Comparison of ENCODE assay signal across 22 cellular contexts in genomic region chr3:49636883-49637609, GRCh38. TPM values are rescaled to one million over a fixed set of nuclear protein-coding genes. Genes with fewer than 3 reads are reported as not detected.
DNase-seq lines count a peak whose midpoint lies in the region; ATAC-seq, FAIRE-seq and TF ChIP-seq lines count a peak whose summit lies in the region.
"Had no signal": no experiment of that assay in that cellular context is flagged by ENCODE, and none has a peak within 500 bp of the region (broad histone marks: within the 10 kb centered on the region; RNA-seq: fewer than 3 reads in every experiment).

No MANE protein-coding gene starts in this region.

- DNase-seq in activated CD4-positive, alpha-beta memory T cell treated with anti-CD3 and anti-CD28 coated beads for 36 hours: peak; percentile 49
- no peak for DNase-seq in activated CD4-positive, alpha-beta memory T cell treated with anti-CD3 and anti-CD28 coated beads, Interleukin-2, amount 10 ng/mL, durations not matched to agents 7 days and 5 days
- DNase-seq in GM12892 (ENCODE audit: insufficient read length) (no peak), anterior cingulate cortex (lab: John Stamatoyannopoulos, UW) (peak in 34 of 58 donors; percentile 13 to 76 (median 43)), lower lobe of right lung (peak; percentile 14), HK-2 (ENCODE audit: unreplicated experiment) (no peak), NCI-H226 (no peak)
- DNase-seq: activated CD4-positive, alpha-beta T cell treated with anti-CD3 and anti-CD28 coated beads for 48 hours; activated naive CD8-positive, alpha-beta T cell treated with anti-CD3 and anti-CD28 coated beads, Interleukin-2, amount 10 ng/mL, durations not matched to agents 7 days and 5 days; Caco-2; immature natural killer cell; NCI-H1417 treated with DMSO at 0.1 percent for 48 hours; NCI-H524; retina; Right ventricle myocardium superior; SW 1271 had no signal

- FAIRE-seq in GM12892 (lab: Jason Lieb, UNC): peak; percentile 81
- FAIRE-seq: A549, HepG2 had no signal

- H3K9me3 ChIP-seq in lower lobe of right lung: no peaks in the 10 kb centered on the region
- H3K9me3 ChIP-seq: suprapubic skin had no signal

- no peaks in the 10 kb centered on the region for H3K9me3 Mint-ChIP-seq in activated CD4-positive, alpha-beta memory T cell treated with anti-CD3 and anti-CD28 coated beads for 36 hours
- no peaks in the 10 kb centered on the region for H3K9me3 Mint-ChIP-seq in activated CD4-positive, alpha-beta memory T cell treated with anti-CD3 and anti-CD28 coated beads, Interleukin-2, amount 10 ng/mL, durations not matched to agents 7 days and 5 days
- H3K9me3 Mint-ChIP-seq: activated naive CD8-positive, alpha-beta T cell treated with anti-CD3 and anti-CD28 coated beads, Interleukin-2, amount 10 ng/mL, durations not matched to agents 7 days and 5 days; immature natural killer cell had no signal

- no peaks in the 10 kb centered on the region for H3K36me3 ChIP-seq in lower lobe of right lung
- H3K36me3 ChIP-seq: BLaER1, suprapubic skin had no signal

- H3K27me3 ChIP-seq in lower lobe of right lung (ENCODE audit: low read depth): no peaks in the 10 kb centered on the region
- H3K27me3 ChIP-seq: BLaER1, suprapubic skin had no signal

- ATAC-seq in lower lobe of right lung (no peak), GM21367 (IDR thresholded peaks at IDR 0.05; ENCODE audit: unreplicated experiment) (no peak)
- ATAC-seq: A549, HepG2 had no signal

- H3K4me1 ChIP-seq in lower lobe of right lung: no peaks in the 10 kb centered on the region
- H3K4me1 ChIP-seq: Caco-2 had no signal

- CTCF ChIA-PET in activated CD4-positive, alpha-beta memory T cell treated with anti-CD3 and anti-CD28 coated beads for 36 hours (lab: Charles Lee): interaction anchor here (1.0 to 1.3 kb wide), 3 partner anchors 71 to 466 kb away, joined by 3 read pairs; partner anchors contain the start of gene KLHDC8B
- CTCF ChIA-PET in activated CD4-positive, alpha-beta memory T cell treated with anti-CD3 and anti-CD28 coated beads, Interleukin-2, amount 10 ng/mL, durations not matched to agents 7 days and 5 days (lab: Charles Lee): no interaction called here

- no peak overlapping the region for H3K27ac ChIP-seq in lower lobe of right lung
- H3K27ac ChIP-seq: BLaER1, suprapubic skin had no signal

- H3K4me3 ChIP-seq in lower lobe of right lung: no peak overlapping the region
- H3K4me3 ChIP-seq: A549, BLaER1, suprapubic skin had no signal

- TF ChIP-seq CTCF in lower lobe of right lung (IDR thresholded peaks at IDR 0.05): no peak

- H3K4me1 Mint-ChIP-seq in activated CD4-positive, alpha-beta memory T cell treated with anti-CD3 and anti-CD28 coated beads for 36 hours (ENCODE audit: low read depth): peaks cover 6% of the 10 kb centered on the region
- H3K4me1 Mint-ChIP-seq in activated CD4-positive, alpha-beta memory T cell treated with anti-CD3 and anti-CD28 coated beads, Interleukin-2, amount 10 ng/mL, durations not matched to agents 7 days and 5 days: peaks cover 5% of the 10 kb centered on the region
- H3K4me1 Mint-ChIP-seq: brain, immature natural killer cell had no signal

- POLR2A ChIA-PET in activated CD4-positive, alpha-beta memory T cell treated with anti-CD3 and anti-CD28 coated beads for 36 hours (lab: Charles Lee): no interaction called here
- POLR2A ChIA-PET in activated CD4-positive, alpha-beta memory T cell treated with anti-CD3 and anti-CD28 coated beads, Interleukin-2, amount 10 ng/mL, durations not matched to agents 7 days and 5 days (lab: Charles Lee): interaction anchor here (1.1 kb wide), 1 partner anchor 26 kb away, joined by 3 read pairs; no protein-coding TSS in a partner anchor

- H3K27ac Mint-ChIP-seq in activated CD4-positive, alpha-beta memory T cell treated with anti-CD3 and anti-CD28 coated beads for 36 hours: peak overlapping the region; percentile 46
- H3K27ac Mint-ChIP-seq in activated CD4-positive, alpha-beta memory T cell treated with anti-CD3 and anti-CD28 coated beads, Interleukin-2, amount 10 ng/mL, durations not matched to agents 7 days and 5 days: no peak overlapping the region
- H3K27ac Mint-ChIP-seq: activated naive CD8-positive, alpha-beta T cell treated with anti-CD3 and anti-CD28 coated beads, Interleukin-2, amount 10 ng/mL, durations not matched to agents 7 days and 5 days; immature natural killer cell had no signal

- TF ChIP-seq POLR2A in GM12892 (IDR thresholded peaks at IDR 0.05; ENCODE audit: low read depth, low read length): no peak

- H3K36me3 Mint-ChIP-seq in activated CD4-positive, alpha-beta memory T cell treated with anti-CD3 and anti-CD28 coated beads for 36 hours: no peaks in the 10 kb centered on the region
- H3K36me3 Mint-ChIP-seq in activated CD4-positive, alpha-beta memory T cell treated with anti-CD3 and anti-CD28 coated beads, Interleukin-2, amount 10 ng/mL, durations not matched to agents 7 days and 5 days (ENCODE audit: low read depth): no peaks in the 10 kb centered on the region
- H3K36me3 Mint-ChIP-seq: activated naive CD8-positive, alpha-beta T cell treated with anti-CD3 and anti-CD28 coated beads, Interleukin-2, amount 10 ng/mL, durations not matched to agents 7 days and 5 days; immature natural killer cell had no signal

- no peak overlapping the region for H3K4me3 Mint-ChIP-seq in activated CD4-positive, alpha-beta memory T cell treated with anti-CD3 and anti-CD28 coated beads for 36 hours
- H3K4me3 Mint-ChIP-seq in activated CD4-positive, alpha-beta memory T cell treated with anti-CD3 and anti-CD28 coated beads, Interleukin-2, amount 10 ng/mL, durations not matched to agents 7 days and 5 days: no peak overlapping the region
- H3K4me3 Mint-ChIP-seq: activated naive CD8-positive, alpha-beta T cell treated with anti-CD3 and anti-CD28 coated beads, Interleukin-2, amount 10 ng/mL, durations not matched to agents 7 days and 5 days; brain; immature natural killer cell had no signal

- peaks cover 1% of the 10 kb centered on the region for H3K27me3 Mint-ChIP-seq in activated CD4-positive, alpha-beta memory T cell treated with anti-CD3 and anti-CD28 coated beads for 36 hours
- peaks cover 11% of the 10 kb centered on the region for H3K27me3 Mint-ChIP-seq in activated CD4-positive, alpha-beta memory T cell treated with anti-CD3 and anti-CD28 coated beads, Interleukin-2, amount 10 ng/mL, durations not matched to agents 7 days and 5 days
- H3K27me3 Mint-ChIP-seq: brain had no signal

- intact Hi-C loops in activated CD4-positive, alpha-beta memory T cell treated with anti-CD3 and anti-CD28 coated beads for 36 hours (cut with micrococcal nuclease): no loop called here
- intact Hi-C loops in lower lobe of right lung (cut with DNase I): no loop called here

RNA-seq across cellular contexts. Expression of gene APEH, which starts 37.1 kb away (rescaled TPM):
- total RNA-seq in activated CD4-positive, alpha-beta memory T cell treated with anti-CD3 and anti-CD28 coated beads for 36 hours: 100 to 1,000 TPM; 141 to 143 TPM
- total RNA-seq in activated CD4-positive, alpha-beta memory T cell treated with anti-CD3 and anti-CD28 coated beads, Interleukin-2, amount 10 ng/mL, durations not matched to agents 7 days and 5 days: 100 to 1,000 TPM; 132 to 136 TPM
- polyA plus RNA-seq in GM12892 (2012; ENCODE audit: missing spikeins): 70.3 TPM
- 83.4 TPM for total RNA-seq in lower lobe of right lung

RNA-seq across cellular contexts. Expression of gene MST1, which starts 52.2 kb away (rescaled TPM):
- total RNA-seq in activated CD4-positive, alpha-beta memory T cell treated with anti-CD3 and anti-CD28 coated beads for 36 hours: 1 to 10 TPM; 8.1 to 8.2 TPM
- total RNA-seq in activated CD4-positive, alpha-beta memory T cell treated with anti-CD3 and anti-CD28 coated beads, Interleukin-2, amount 10 ng/mL, durations not matched to agents 7 days and 5 days: 10 to 100 TPM in 1 of 2 experiments, 1 to 10 TPM in 1; 8.6 to 12.4 TPM
- polyA plus RNA-seq in GM12892 (2012; ENCODE audit: missing spikeins): 14.4 TPM
- 17.5 TPM for total RNA-seq in lower lobe of right lung

RNA-seq across cellular contexts. Expression of gene RNF123, which starts 52.3 kb away (rescaled TPM):
- total RNA-seq in activated CD4-positive, alpha-beta memory T cell treated with anti-CD3 and anti-CD28 coated beads for 36 hours: 10 to 100 TPM; 21.0 to 29.7 TPM
- 10 to 100 TPM; 35.5 to 38.3 TPM for total RNA-seq in activated CD4-positive, alpha-beta memory T cell treated with anti-CD3 and anti-CD28 coated beads, Interleukin-2, amount 10 ng/mL, durations not matched to agents 7 days and 5 days
- polyA plus RNA-seq in GM12892 (2012; ENCODE audit: missing spikeins): 6.4 TPM
- 42.9 TPM for total RNA-seq in lower lobe of right lung

Comparison
In these comparisons a context has a peak if more than half of its experiments do, and no peak if none do; other contexts are left out.
1. DNase-seq: peak in activated CD4-positive, alpha-beta memory T cell treated with anti-CD3 and anti-CD28 coated beads for 36 hours (single experiment), anterior cingulate cortex (34 of 58) and lower lobe of right lung (single experiment); none in activated CD4-positive, alpha-beta memory T cell treated with anti-CD3 and anti-CD28 coated beads, Interleukin-2, amount 10 ng/mL, durations not matched to agents 7 days and 5 days (single experiment), GM12892 (single experiment), HK-2 (single experiment) and NCI-H226 (single experiment).